Comparison of ENCODE assay signal across 7 cellular contexts in genomic region chr17:27810211-27810901, GRCh38. TPM values are rescaled to one million over a fixed set of nuclear protein-coding genes. Genes with fewer than 3 reads are reported as not detected.
DNase-seq lines count a peak whose midpoint lies in the region; ATAC-seq and TF ChIP-seq lines count a peak whose summit lies in the region.

No MANE protein-coding gene starts in this region.

- ATAC-seq in GM18520 (IDR thresholded peaks at IDR 0.05; ENCODE audit: unreplicated experiment), result peak; percentile 33
- peak; percentile 43 for ATAC-seq in GM21515 (IDR thresholded peaks at IDR 0.05; ENCODE audit: unreplicated experiment)
- no peak for ATAC-seq in HG03460 (IDR thresholded peaks at IDR 0.05; ENCODE audit: unreplicated experiment)

- TF ChIP-seq CTCF in OCI-LY3 (IDR thresholded peaks at IDR 0.05; ENCODE audit: low read depth, low read length) (no peak), dorsolateral prefrontal cortex (IDR thresholded peaks at IDR 0.05 in 54 of 56, conservative IDR thresholded peaks at IDR 0.05 in 2 of 56; ENCODE audit: low read depth in 1 of 56, partially characterized antibody in 56 of 56) (no peak)

- peak overlapping the region; percentile 31; the same call in 1 of the 2 replicates for H3K9ac ChIP-seq in OCI-LY3 (ENCODE audit: low read length)

- H3K27ac ChIP-seq in OCI-LY3 (ENCODE audit: low read length), result peak overlapping the region; percentile 47
- H3K27ac ChIP-seq in dorsolateral prefrontal cortex, result no peak overlapping the region

- no peaks in the 10 kb centered on the region for H3K9me3 ChIP-seq in OCI-LY3 (ENCODE audit: insufficient read depth, low read length)

- no peaks in the 10 kb centered on the region for H3K27me3 ChIP-seq in OCI-LY3 (ENCODE audit: low read depth, low read length)
- H3K27me3 ChIP-seq in dorsolateral prefrontal cortex, result no peaks in the 10 kb centered on the region

- peaks cover 58% of the 10 kb centered on the region for H3K4me1 ChIP-seq in OCI-LY3 (ENCODE audit: low read length)

- no peaks in the 10 kb centered on the region for H3K79me2 ChIP-seq in OCI-LY3 (ENCODE audit: low read length)

- H3K4me3 ChIP-seq in OCI-LY3 (ENCODE audit: low read length) (peak overlapping the region; percentile 50), dorsolateral prefrontal cortex (no peak overlapping the region)

- H4K20me1 ChIP-seq in OCI-LY3 (ENCODE audit: insufficient read depth, low read length), result no peaks in the 10 kb centered on the region

- peak; percentile 65 for DNase-seq in stimulated activated CD4-positive, alpha-beta T cell treated with anti-CD3 and anti-CD28 coated beads, Interleukin-15, amount 100 ng/mL, for 24 hours
- DNase-seq in globus pallidus (ENCODE audit: low spot score), result no peak
- no peak for DNase-seq in dorsolateral prefrontal cortex

- H3K4me2 ChIP-seq in OCI-LY3 (ENCODE audit: low read length), result peak overlapping the region; percentile 61

- H2AFZ ChIP-seq in OCI-LY3 (ENCODE audit: low read depth, low read length), result peak overlapping the region; percentile 43; the same call in 1 of the 2 replicates

- intact Hi-C loops in dorsolateral prefrontal cortex (cut with DNase I), result no loop called here

- no peaks in the 10 kb centered on the region for H3K36me3 ChIP-seq in OCI-LY3 (replicated peaks; ENCODE audit: low read depth, low read length)

RNA-seq across cellular contexts. Expression of gene NOS2, which starts 10.0 kb away (rescaled TPM):
- 10 to 100 TPM in 1 of 120 experiments, 1 to 10 TPM in 119; 1.4 to 12.0 (median 5.1) TPM for total RNA-seq in dorsolateral prefrontal cortex
